ENCODE assay signal across 25 cellular contexts in the genomic region with DNA sequence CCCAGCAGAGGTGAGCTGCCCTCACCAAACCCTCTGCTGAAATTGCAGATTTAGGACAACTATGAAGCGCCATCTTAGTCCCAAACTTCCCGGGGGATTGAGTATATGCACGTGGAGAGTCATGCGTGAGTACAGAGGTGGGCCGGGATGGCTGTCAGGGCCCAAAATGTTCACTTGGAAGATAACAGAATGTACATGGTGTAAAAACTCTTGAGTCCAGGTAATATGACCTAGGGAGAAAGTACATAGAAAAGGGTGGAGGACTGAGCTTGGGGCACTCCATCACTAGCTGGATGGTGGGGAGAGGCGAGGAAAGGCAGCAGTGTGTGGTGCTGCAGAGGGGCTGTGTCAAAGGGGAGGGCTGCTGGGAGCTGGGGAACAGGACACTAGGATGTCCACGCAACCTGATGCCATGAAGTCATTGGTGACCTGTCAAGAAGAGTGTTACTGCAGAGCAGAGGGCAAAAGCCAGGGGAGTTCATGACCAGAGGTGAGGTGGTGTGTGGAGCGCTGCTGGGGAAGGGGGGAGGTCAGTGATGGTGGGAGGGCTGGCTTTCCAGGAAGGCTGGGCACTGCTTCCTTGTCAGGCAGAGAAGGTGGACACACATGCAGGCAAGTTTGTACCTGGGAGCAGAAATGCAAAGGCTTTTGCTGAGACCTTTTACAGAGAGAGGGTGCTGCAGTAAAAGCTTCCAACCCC.
DNase-seq lines count a peak whose midpoint lies in the region; FAIRE-seq and TF ChIP-seq lines count a peak whose summit lies in the region.
"Had no signal": no experiment of that assay in that cellular context is flagged by ENCODE, and none has a peak within 500 bp of the region (broad histone marks: within the 10 kb centered on the region; RNA-seq: fewer than 3 reads in every experiment).

No MANE protein-coding gene starts in this region.

- no peak overlapping the region for H2BK5ac ChIP-seq in H1 (ENCODE audit: low read depth, low read length)

- H3K4me1 ChIP-seq in H1 (replicated peaks in 1 of 4; ENCODE audit: control insufficient read depth in 3 of 4, insufficient read depth in 4 of 4, low read length in 3 of 4) (no peaks in the 10 kb centered on the region; a peak in 1 of 7 replicates), neural progenitor cell (peaks cover 9% of the 10 kb centered on the region), suprapubic skin (peaks cover 5% of the 10 kb centered on the region)
- H3K4me1 ChIP-seq: BLaER1, HAP-1, SJSA1 had no signal

- peaks cover 10% of the 10 kb centered on the region for H3K4me1 Mint-ChIP-seq in neural progenitor cell
- H3K4me1 Mint-ChIP-seq: CD4-positive, CD25-positive, alpha-beta regulatory T cell; GM23338 had no signal

- TF ChIP-seq EP300 in H1 (IDR thresholded peaks at IDR 0.05; ENCODE audit: borderline replicate concordance in 1 of 2, low read depth in 2 of 2, low read length in 2 of 2) (no peak), suprapubic skin (IDR thresholded peaks at IDR 0.05) (no peak)

- TF ChIP-seq CTCF in RWPE1 (conservative IDR thresholded peaks at IDR 0.05; ENCODE audit: low read depth) (no peak), H1 (IDR thresholded peaks at IDR 0.05; ENCODE audit: control extremely low read depth in 1 of 3, insufficient read depth in 1 of 3, low read depth in 1 of 3, low read length in 3 of 3) (no peak), neural progenitor cell (IDR thresholded peaks at IDR 0.05) (no peak), suprapubic skin (IDR thresholded peaks at IDR 0.05) (no peak)

- H3K79me1 ChIP-seq in H1 (ENCODE audit: low read depth, low read length) = no peaks in the 10 kb centered on the region

- no peaks in the 10 kb centered on the region for H4K20me1 ChIP-seq in H1 (replicated peaks in 1 of 2; ENCODE audit: control insufficient read depth in 1 of 2, insufficient read depth in 2 of 2, low read length in 2 of 2)
- H4K20me1 ChIP-seq in neural progenitor cell (ENCODE audit: low read depth) = no peaks in the 10 kb centered on the region
- H4K20me1 ChIP-seq: BLaER1 had no signal

- H3K4ac ChIP-seq in H1 (replicated peaks; ENCODE audit: insufficient read length, low read depth, low read length) = no peak overlapping the region

- H3K9ac ChIP-seq in H1 (replicated peaks in 1 of 4; ENCODE audit: extremely low read depth in 1 of 4, low read depth in 3 of 4, low read length in 3 of 4) (no peak overlapping the region), neural progenitor cell (no peak overlapping the region)
- H3K9ac ChIP-seq: BLaER1 had no signal

- H3K14ac ChIP-seq in H1 (ENCODE audit: insufficient read length) = no peak overlapping the region

- H2BK12ac ChIP-seq in H1 (ENCODE audit: low read depth, low read length) = no peak overlapping the region

- H3K4me3 ChIP-seq in H1 (ENCODE audit: extremely low read depth in 1 of 4, insufficient read depth in 2 of 4, low read depth in 3 of 4, low read length in 4 of 4) (no peak overlapping the region), neural progenitor cell (no peak overlapping the region), suprapubic skin (no peak overlapping the region)
- H3K4me3 ChIP-seq: BLaER1, GM23338, HAP-1, K562, SJSA1 had no signal

- no peak overlapping the region for H2AK5ac ChIP-seq in H1 (ENCODE audit: low read depth, low read length)

- H3K23me2 ChIP-seq in H1 (ENCODE audit: low read depth, low read length) = no peaks in the 10 kb centered on the region

- no peak overlapping the region for H3K56ac ChIP-seq in H1 (replicated peaks; ENCODE audit: insufficient read length, low read depth, low read length)

- TF ChIP-seq POLR2A in H1 (IDR thresholded peaks at IDR 0.05; ENCODE audit: control extremely low read depth in 1 of 2, low read depth in 2 of 2, low read length in 2 of 2) = no peak
- no peak for TF ChIP-seq POLR2A in suprapubic skin (IDR thresholded peaks at IDR 0.05)
- no peak for TF ChIP-seq POLR2A in GM12892 (IDR thresholded peaks at IDR 0.05; ENCODE audit: low read depth, low read length)

- WGBS in H1 (ENCODE audit: extremely low coverage in 1 of 2, insufficient coverage in 1 of 2, insufficient read length in 1 of 2, insufficient replicate concordance in 2 of 2, low coverage in 1 of 2, low lambda C conversion rate in 2 of 2, missing lambda C conversion rate in 1 of 2), 2 experiments = 96% methylated on average over 8 of the region's 8 CpGs; no CpG with 5 or more reads in 1 of the 2 experiments
- 97% methylated on average over 8 of the region's 8 CpGs for WGBS in suprapubic skin

- H3K36me3 ChIP-seq in H1 (ENCODE audit: control insufficient read depth in 2 of 4, insufficient read depth in 4 of 4, low read length in 3 of 4) (no peaks in the 10 kb centered on the region), neural progenitor cell (no peaks in the 10 kb centered on the region), suprapubic skin (no peaks in the 10 kb centered on the region)
- H3K36me3 ChIP-seq: BLaER1, HAP-1, SJSA1 had no signal

- no peak for TF ChIP-seq RAD21 in H1 (IDR thresholded peaks at IDR 0.05 in 1 of 2, conservative IDR thresholded peaks at IDR 0.05 in 1 of 2; ENCODE audit: low read depth in 2 of 2, low read length in 2 of 2)

- POLR2A ChIA-PET in RWPE1 (lab: Yijun Ruan, JAX; ENCODE audit: low non-redundant PET) (no interaction called here), H1 (lab: Charles Lee; ENCODE audit: partially characterized antibody) (no interaction called here)

- H2AFZ ChIP-seq in H1 (ENCODE audit: low read length) (no peak overlapping the region), neural progenitor cell (replicated peaks) (no peak overlapping the region)
- H2AFZ ChIP-seq: GM23338 had no signal

- H3K4me2 ChIP-seq in H1 (ENCODE audit: insufficient read depth in 1 of 2, low read depth in 2 of 2, low read length in 2 of 2) = no peak overlapping the region
- no peak overlapping the region for H3K4me2 ChIP-seq in neural progenitor cell
- H3K4me2 ChIP-seq: BLaER1, GM23338 had no signal

- no peaks in the 10 kb centered on the region for H3K36me3 Mint-ChIP-seq in neural progenitor cell
- H3K36me3 Mint-ChIP-seq: CD4-positive, CD25-positive, alpha-beta regulatory T cell had no signal

- H3K27ac ChIP-seq in RWPE1 (peak overlapping the region; percentile 85), H1 (ENCODE audit: low read depth, low read length) (no peak overlapping the region), neural progenitor cell (no peak overlapping the region), suprapubic skin (no peak overlapping the region)
- H3K27ac ChIP-seq: BLaER1, SJSA1 had no signal

- peaks cover 10% of the 10 kb centered on the region for H3K27me3 Mint-ChIP-seq in neural progenitor cell (ENCODE audit: insufficient read depth, low read depth)
- H3K27me3 Mint-ChIP-seq: CD4-positive, CD25-positive, alpha-beta regulatory T cell had no signal

- no peak overlapping the region for H2BK15ac ChIP-seq in H1 (ENCODE audit: low read length)

- H3K9me3 ChIP-seq in H1 (ENCODE audit: insufficient read depth in 2 of 2, low read depth in 1 of 2, low read length in 1 of 2) = no peaks in the 10 kb centered on the region
- H3K9me3 ChIP-seq in neural progenitor cell (ENCODE audit: low read depth) = no peaks in the 10 kb centered on the region
- no peaks in the 10 kb centered on the region for H3K9me3 ChIP-seq in suprapubic skin
- H3K9me3 ChIP-seq: BLaER1, HAP-1, SJSA1 had no signal

- FAIRE-seq in H1 (lab: Jason Lieb, UNC) (no peak), GM12892 (lab: Jason Lieb, UNC) (no peak)
- FAIRE-seq: A204.1, D721Med, HTR-8/SVneo, K562 had no signal

- H4K8ac ChIP-seq in H1 (ENCODE audit: extremely low read depth, insufficient read depth, low read length) = peak overlapping the region; percentile 43; the same call in 1 of the 2 replicates

- no peak overlapping the region for H3K23ac ChIP-seq in H1 (ENCODE audit: insufficient read length)

- no peaks in the 10 kb centered on the region for H3K9me3 Mint-ChIP-seq in neural progenitor cell
- H3K9me3 Mint-ChIP-seq: GM23338 had no signal

- H3K27ac Mint-ChIP-seq in neural progenitor cell = peak overlapping the region; percentile 19
- H3K27ac Mint-ChIP-seq: CD4-positive, CD25-positive, alpha-beta regulatory T cell; GM23338 had no signal

- no peak overlapping the region for H3K4me3 Mint-ChIP-seq in neural progenitor cell
- H3K4me3 Mint-ChIP-seq: CD4-positive, CD25-positive, alpha-beta regulatory T cell; GM23338 had no signal

- CTCF ChIA-PET in RWPE1 (lab: Yijun Ruan, JAX) = no interaction called here
- CTCF ChIA-PET in H1 (lab: Charles Lee; ENCODE audit: partially characterized antibody) = interaction anchor here (1.1 to 3.7 kb wide), 6 partner anchors 8 to 369 kb away, joined by 3 to 27 read pairs (median 8); no protein-coding TSS in a partner anchor

- H3K27me3 ChIP-seq in H1 (replicated peaks in 1 of 4; ENCODE audit: control insufficient read depth in 3 of 4, extremely low read depth in 1 of 4, insufficient read depth in 3 of 4, low read length in 3 of 4) = no peaks in the 10 kb centered on the region
- no peaks in the 10 kb centered on the region for H3K27me3 ChIP-seq in neural progenitor cell
- no peaks in the 10 kb centered on the region for H3K27me3 ChIP-seq in suprapubic skin
- H3K27me3 ChIP-seq: BLaER1, SJSA1 had no signal

- no peak for DNase-seq in RWPE1 (ENCODE audit: low spot score)
- DNase-seq in H1 (ENCODE audit: low read depth in 1 of 2, low spot score in 2 of 2) = no peak
- DNase-seq in neural progenitor cell (ENCODE audit: low spot score) = no peak
- DNase-seq in suprapubic skin (ENCODE audit: low spot score in 2 of 2) = peak; percentile 45 to 53
- no peak for DNase-seq in GM12892 (ENCODE audit: insufficient read length)
- no peak for DNase-seq in effector CD4-positive, alpha-beta T cell
- no peak for DNase-seq in NCI-H82 (lab: John Stamatoyannopoulos, UW)
- DNase-seq: CD4-positive, CD25-positive, alpha-beta regulatory T cell; Kasumi-1; NCI-H1092 treated with DMSO at 0.1 percent for 48 hours; NCI-H1436; NCI-H187; NCI-H2081 treated with DMSO at 0.1 percent for 48 hours; NCI-H2171 treated with DMSO at 0.1 percent for 48 hours; NCI-H524; NCI-H748 treated with DMSO at 0.1 percent for 48 hours; Right ventricle myocardium superior had no signal

- no peaks in the 10 kb centered on the region for H3F3A ChIP-seq in neural progenitor cell (ENCODE audit: low read depth)

- H2BK20ac ChIP-seq in H1 (ENCODE audit: low read length) = no peak overlapping the region

- H3K79me2 ChIP-seq in H1 (ENCODE audit: control insufficient read depth in 1 of 2, insufficient read depth in 2 of 2, low read length in 2 of 2) (no peaks in the 10 kb centered on the region), neural progenitor cell (ENCODE audit: low read depth) (no peaks in the 10 kb centered on the region)

- no peak overlapping the region for H3K18ac ChIP-seq in H1 (ENCODE audit: extremely low read depth, low read length)

- no peak overlapping the region for H4K91ac ChIP-seq in H1 (replicated peaks; ENCODE audit: insufficient read length, low read length)

- no peak overlapping the region for H2BK120ac ChIP-seq in H1 (replicated peaks; ENCODE audit: low read depth, low read length)

- H4K5ac ChIP-seq in H1 (ENCODE audit: insufficient read length, low read depth, low read length) = no peak overlapping the region

TF ChIP-seq in H1, 55 proteins besides CTCF, POLR2A, EP300 and RAD21 (continues in another document):
- TF ChIP-seq MAFK (IDR thresholded peaks at IDR 0.05; ENCODE audit: low read depth, low read length) (no peak), SP1 (IDR thresholded peaks at IDR 0.05; ENCODE audit: low read depth, low read length) (no peak), PHF8 (conservative IDR thresholded peaks at IDR 0.05; ENCODE audit: low read depth, low read length) (no peak), SIX5 (IDR thresholded peaks at IDR 0.05; ENCODE audit: low read depth, low read length) (no peak)

Comparison
In these comparisons a context has a peak if more than half of its experiments do, and no peak if none do; other contexts are left out.
1. DNase-seq: peak in suprapubic skin (2 of 2); none in RWPE1 (single experiment), H1 (0 of 2), neural progenitor cell (single experiment), GM12892 (single experiment), effector CD4-positive, alpha-beta T cell (single experiment) and NCI-H82 (single experiment).